Comparison of ENCODE assay signal across 9 cellular contexts in the genomic region with DNA sequence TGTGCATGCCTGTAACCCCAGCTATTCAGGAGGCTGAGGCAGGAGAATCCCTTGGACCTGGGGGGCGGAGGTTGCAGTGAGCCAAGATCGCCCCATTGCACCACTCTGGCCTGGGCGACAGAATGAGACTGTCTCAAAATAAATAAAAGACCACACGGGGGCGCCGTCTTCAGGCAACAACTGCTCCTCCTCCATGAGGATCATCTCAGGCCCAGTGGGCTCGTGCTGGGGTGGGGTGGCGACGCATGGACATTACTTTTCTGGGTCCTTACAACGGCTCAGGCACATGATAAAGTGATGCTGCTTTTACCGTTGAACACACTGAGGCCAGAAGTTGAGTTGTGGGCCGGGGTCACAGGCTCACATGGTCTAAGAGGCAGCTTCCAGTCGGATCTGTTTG. TPM values are rescaled to one million over a fixed set of nuclear protein-coding genes. Genes with fewer than 3 reads are reported as not detected.
DNase-seq lines count a peak whose midpoint lies in the region; ATAC-seq and TF ChIP-seq lines count a peak whose summit lies in the region.
"Had no signal": no experiment of that assay in that cellular context is flagged by ENCODE, and none has a peak within 500 bp of the region (broad histone marks: within the 10 kb centered on the region; RNA-seq: fewer than 3 reads in every experiment).

No MANE protein-coding gene starts in this region.

- H3K36me3 ChIP-seq in psoas muscle (ENCODE audit: insufficient read depth in 1 of 2, low read depth in 1 of 2) = no peaks in the 10 kb centered on the region
- H3K36me3 ChIP-seq: SJCRH30 had no signal

- WGBS in psoas muscle, 3 donors = 38 to 43% (median 39%) methylated on average over 13 of the region's 13 CpGs

- intact Hi-C loops in psoas muscle (cut with DNase I) = loop anchor here in 1 of 2 donors (10.0 kb wide), 1 partner anchor 148 kb away; no protein-coding TSS in a partner anchor

- no peak overlapping the region for H3K4me3 Mint-ChIP-seq in endothelial cell (ENCODE audit: unreplicated experiment)

- peaks cover 2% of the 10 kb centered on the region for H3K4me1 Mint-ChIP-seq in endothelial cell (ENCODE audit: unreplicated experiment)

- peaks cover 9% of the 10 kb centered on the region for H3K27me3 Mint-ChIP-seq in endothelial cell (ENCODE audit: unreplicated experiment)

- H3K9me3 ChIP-seq in psoas muscle = no peaks in the 10 kb centered on the region
- H3K9me3 ChIP-seq: SJCRH30 had no signal

- ATAC-seq in psoas muscle (peak in 3 of 4 donors; percentile 28 to 52 (median 52)), HG02852 (IDR thresholded peaks at IDR 0.05; ENCODE audit: unreplicated experiment) (no peak), HG02623 (IDR thresholded peaks at IDR 0.05; ENCODE audit: unreplicated experiment) (no peak)

- H3K27me3 ChIP-seq in psoas muscle (ENCODE audit: insufficient read depth in 3 of 3, low read length in 2 of 3) = no peaks in the 10 kb centered on the region
- H3K27me3 ChIP-seq: SJCRH30 had no signal

- H3K9me3 Mint-ChIP-seq in endothelial cell (ENCODE audit: unreplicated experiment) = no peaks in the 10 kb centered on the region

- no peaks in the 10 kb centered on the region for H3K36me3 Mint-ChIP-seq in endothelial cell (ENCODE audit: low read depth, unreplicated experiment)

- TF ChIP-seq CTCF in endothelial cell (IDR thresholded peaks at IDR 0.05; ENCODE audit: unreplicated experiment) (peak; percentile 68), psoas muscle (IDR thresholded peaks at IDR 0.05) (peak; percentile 28)

- no peak overlapping the region for H3K27ac Mint-ChIP-seq in endothelial cell (ENCODE audit: unreplicated experiment)

- no peak overlapping the region for H3K4me3 ChIP-seq in psoas muscle
- H3K4me3 ChIP-seq: SJCRH30 had no signal

- DNase-seq in COR-L47 (lab: John Stamatoyannopoulos, UW) = peak; percentile 38
- peak; percentile 70 for DNase-seq in HEK293T (ENCODE audit: extremely low spot score)
- DNase-seq in SKM-1 treated with dmso at 0.1 percent for 144 hours (lab: John Stamatoyannopoulos, UW; ENCODE audit: unreplicated experiment) = peak; percentile 34
- peak; percentile 66 for DNase-seq in endothelial cell (ENCODE audit: low spot score)
- no peak for DNase-seq in psoas muscle
- no peak for DNase-seq in NCI-H446 (lab: John Stamatoyannopoulos, UW)

- H3K4me1 ChIP-seq in psoas muscle = no peaks in the 10 kb centered on the region

- POLR2A ChIA-PET in HEK293T (lab: Yijun Ruan, JAX) = no interaction called here

- CTCF ChIA-PET in HEK293T (lab: Yijun Ruan, JAX) = interaction anchor here (0.6 to 1.3 kb wide), 4 partner anchors 12 to 398 kb away, joined by 3 to 5 read pairs (median 3); no protein-coding TSS in a partner anchor

- H3K27ac ChIP-seq in psoas muscle = no peak overlapping the region
- H3K27ac ChIP-seq: SJCRH30 had no signal

TF ChIP-seq in HEK293T, 16 proteins besides CTCF, POLR2A, EP300 and RAD21:
- TF ChIP-seq SP1 (IDR thresholded peaks at IDR 0.05) = no peak
- TF ChIP-seq, protein P1, sequence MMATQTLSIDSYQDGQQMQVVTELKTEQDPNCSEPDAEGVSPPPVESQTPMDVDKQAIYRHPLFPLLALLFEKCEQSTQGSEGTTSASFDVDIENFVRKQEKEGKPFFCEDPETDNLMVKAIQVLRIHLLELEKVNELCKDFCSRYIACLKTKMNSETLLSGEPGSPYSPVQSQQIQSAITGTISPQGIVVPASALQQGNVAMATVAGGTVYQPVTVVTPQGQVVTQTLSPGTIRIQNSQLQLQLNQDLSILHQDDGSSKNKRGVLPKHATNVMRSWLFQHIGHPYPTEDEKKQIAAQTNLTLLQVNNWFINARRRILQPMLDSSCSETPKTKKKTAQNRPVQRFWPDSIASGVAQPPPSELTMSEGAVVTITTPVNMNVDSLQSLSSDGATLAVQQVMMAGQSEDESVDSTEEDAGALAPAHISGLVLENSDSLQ (IDR thresholded peaks at IDR 0.05) = no peak
- TF ChIP-seq ZNF384 (IDR thresholded peaks at IDR 0.05) = no peak
- no peak for TF ChIP-seq NFRKB (IDR thresholded peaks at IDR 0.05)
- TF ChIP-seq BHLHE40 (IDR thresholded peaks at IDR 0.05; ENCODE audit: borderline replicate concordance) = no peak
- TF ChIP-seq CTBP1 (IDR thresholded peaks at IDR 0.05; ENCODE audit: borderline replicate concordance) = no peak

RNA-seq across cellular contexts. Expression of gene PRMT7, which starts 56.2 kb away (rescaled TPM):
- total RNA-seq in endothelial cell (ENCODE audit: unreplicated experiment) (42.8 TPM), psoas muscle (10 to 100 TPM; 19.9 to 31.4 (median 26.6) TPM)
- polyA plus RNA-seq in psoas muscle = 10 to 100 TPM; 18.9 to 45.1 (median 20.4) TPM

RNA-seq across cellular contexts. Expression of gene SLC7A6OS, which starts 56.3 kb away (rescaled TPM):
- total RNA-seq in endothelial cell (ENCODE audit: unreplicated experiment) (20.0 TPM), psoas muscle (10 to 100 TPM in 2 of 4 donors, 1 to 10 TPM in 2; 7.9 to 12.6 (median 9.9) TPM)
- polyA plus RNA-seq in psoas muscle = 10 to 100 TPM in 1 of 3 donors, 1 to 10 TPM in 2; 5.8 to 16.3 (median 9.5) TPM

Comparison
In these comparisons a context has a peak if more than half of its experiments do, and no peak if none do; other contexts are left out.
1. DNase-seq: peak in COR-L47 (single experiment), HEK293T (single experiment), SKM-1 treated with dmso at 0.1 percent for 144 hours (single experiment) and endothelial cell (single experiment); none in psoas muscle (0 of 2) and NCI-H446 (0 of 2).
2. ATAC-seq: peak in psoas muscle (3 of 4); none in HG02852 (single experiment) and HG02623 (single experiment).